In the genomic region with DNA sequence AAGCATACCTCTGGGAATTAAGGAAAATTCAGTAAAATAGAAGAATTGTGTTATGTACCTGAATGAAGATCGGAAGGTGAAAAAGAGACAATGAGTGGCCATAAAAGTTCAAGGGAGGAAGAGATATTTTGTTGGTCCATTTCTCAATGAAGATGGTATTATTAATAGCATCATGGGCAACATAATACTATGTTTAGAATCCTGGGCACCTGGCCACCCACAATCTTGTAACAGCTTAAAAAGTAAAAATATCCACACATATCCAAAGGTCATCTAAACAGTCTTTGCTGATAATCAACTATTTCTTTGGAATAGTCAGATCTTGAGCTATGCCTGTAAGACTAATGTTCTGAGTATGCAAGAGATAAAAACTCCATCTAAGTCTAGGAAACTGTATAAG, we compare ENCODE assay signal across 19 cellular contexts.
A peak's percentile ranks its signal among the peaks of the same experiment; 100 is the strongest.
DNase-seq lines count a peak whose midpoint lies in the region; ATAC-seq and TF ChIP-seq lines count a peak whose summit lies in the region.
"Had no signal": no experiment of that assay in that cellular context is flagged by ENCODE, and none has a peak within 500 bp of the region (broad histone marks: within the 10 kb centered on the region; RNA-seq: fewer than 3 reads in every experiment).

No MANE protein-coding gene starts in this region.

- no peak for TF ChIP-seq POLR2A in IMR-90 (IDR thresholded peaks at IDR 0.05; ENCODE audit: low read depth, low read length)

- H2BK120ac ChIP-seq in IMR-90 (ENCODE audit: low read depth, low read length) = no peak overlapping the region

- H3K79me1 ChIP-seq in IMR-90 (ENCODE audit: low read depth in 1 of 2, low read length in 2 of 2) = no peaks in the 10 kb centered on the region

- H2AFZ ChIP-seq in GM23338 = no peak overlapping the region
- H2AFZ ChIP-seq in IMR-90 (replicated peaks; ENCODE audit: low read length, poor library complexity) = no peak overlapping the region

- no peak overlapping the region for H3K4me3 ChIP-seq in heart right ventricle
- H3K4me3 ChIP-seq in GM23338 = no peak overlapping the region
- no peak overlapping the region for H3K4me3 ChIP-seq in IMR-90 (ENCODE audit: insufficient read depth, low read depth, low read length)
- no peak overlapping the region for H3K4me3 ChIP-seq in psoas muscle
- H3K4me3 ChIP-seq: BLaER1 had no signal

- H3K4me1 ChIP-seq in heart right ventricle = peaks cover 0 to 15% (median 0%) of the 10 kb centered on the region in 9 donors
- peaks cover 42% of the 10 kb centered on the region for H3K4me1 ChIP-seq in GM23338 (ENCODE audit: insufficient read depth)
- H3K4me1 ChIP-seq in IMR-90 (ENCODE audit: control insufficient read depth, insufficient read depth, low read length) = peaks cover 5% of the 10 kb centered on the region
- H3K4me1 ChIP-seq in psoas muscle = peaks cover 19% of the 10 kb centered on the region
- H3K4me1 ChIP-seq: BE2C, Caco-2 had no signal

- H3K27ac ChIP-seq in heart right ventricle = no peak overlapping the region
- H3K27ac ChIP-seq in GM23338 (ENCODE audit: low read depth) = no peak overlapping the region
- no peak overlapping the region for H3K27ac ChIP-seq in IMR-90 (ENCODE audit: insufficient read depth, low read length)
- H3K27ac ChIP-seq in psoas muscle = no peak overlapping the region
- H3K27ac ChIP-seq: BLaER1 had no signal

- no peaks in the 10 kb centered on the region for H3K9me3 Mint-ChIP-seq in GM23338

- H3K36me3 ChIP-seq in heart right ventricle (no peaks in the 10 kb centered on the region), GM23338 (ENCODE audit: insufficient read depth) (no peaks in the 10 kb centered on the region), IMR-90 (ENCODE audit: control insufficient read depth, insufficient read depth, low read length) (no peaks in the 10 kb centered on the region), psoas muscle (ENCODE audit: insufficient read depth in 1 of 2, low read depth in 1 of 2) (no peaks in the 10 kb centered on the region)
- H3K36me3 ChIP-seq: BE2C, BLaER1 had no signal

- CTCF ChIA-PET in IMR-90 (lab: Yijun Ruan, JAX) = interaction anchor here (1.0 kb wide), 1 partner anchor 11 kb away, joined by 3 read pairs; no protein-coding TSS in a partner anchor

- peak overlapping the region; percentile 47 for H3K27ac Mint-ChIP-seq in GM23338
- H3K27ac Mint-ChIP-seq: CD14-positive monocyte; CD4-positive, alpha-beta memory T cell; CD4-positive, CD25-positive, alpha-beta regulatory T cell had no signal

- no peak for TF ChIP-seq CTCF in heart right ventricle (IDR thresholded peaks at IDR 0.05)
- TF ChIP-seq CTCF in GM23338 (conservative IDR thresholded peaks at IDR 0.05; ENCODE audit: low read depth in 2 of 2) = no peak
- TF ChIP-seq CTCF in IMR-90 (conservative IDR thresholded peaks at IDR 0.05; ENCODE audit: low read depth, low read length) = no peak
- TF ChIP-seq CTCF in psoas muscle (IDR thresholded peaks at IDR 0.05) = no peak

- H3K56ac ChIP-seq in IMR-90 (ENCODE audit: extremely low read depth, insufficient read depth, low read length) = no peak overlapping the region

- no peak for TF ChIP-seq RAD21 in IMR-90 (IDR thresholded peaks at IDR 0.05; ENCODE audit: low read length)

- no peaks in the 10 kb centered on the region for H3K79me2 ChIP-seq in GM23338 (replicated peaks; ENCODE audit: insufficient read depth)

- H3K4me2 ChIP-seq in GM23338 (no peak overlapping the region), IMR-90 (ENCODE audit: low read depth, low read length) (no peak overlapping the region)
- H3K4me2 ChIP-seq: BLaER1 had no signal

- no peaks in the 10 kb centered on the region for H3K36me3 Mint-ChIP-seq in GM23338 (ENCODE audit: low read depth)
- H3K36me3 Mint-ChIP-seq: CD14-positive monocyte; CD4-positive, alpha-beta memory T cell; CD4-positive, CD25-positive, alpha-beta regulatory T cell had no signal

- H3K9me2 ChIP-seq in GM23338 (ENCODE audit: insufficient read depth) = no peaks in the 10 kb centered on the region; the same call in 1 of the 2 replicates

- H4K5ac ChIP-seq in IMR-90 (ENCODE audit: low read depth, low read length) = no peak overlapping the region

- dilution Hi-C loops in IMR-90 (cut with HindIII; ENCODE audit: low sequenced_read_pairs, unreplicated experiment) = no loop called here

- no peak overlapping the region for H3K9ac ChIP-seq in IMR-90 (ENCODE audit: low read depth, low read length)
- H3K9ac ChIP-seq: BLaER1 had no signal

- H4K91ac ChIP-seq in IMR-90 (ENCODE audit: insufficient read depth, low read depth, low read length) = no peak overlapping the region

- no peaks in the 10 kb centered on the region for H3K9me1 ChIP-seq in IMR-90 (ENCODE audit: insufficient read depth, low read length)

- no TSS peak for BruUV-seq in IMR-90 (replicated peaks; lab: Mats Ljungman, UMichigan)

- DNase-seq in heart right ventricle (peak in 1 of 2 donors; percentile 27), Right ventricle myocardium inferior (ENCODE audit: missing footprints) (no peak), GM23338 (ENCODE audit: low spot score) (no peak), IMR-90 (peak; percentile 12), psoas muscle (no peak)
- DNase-seq: 8988T; ACHN; BE2C; C1 segment of cervical spinal cord; Caco-2; Calu3; CD4-positive, alpha-beta memory T cell; CD4-positive, CD25-positive, alpha-beta regulatory T cell; DMS79 treated with DMSO at 0.1 percent for 48 hours; GF-D8 had no signal

- no peak overlapping the region for H2AK5ac ChIP-seq in IMR-90 (ENCODE audit: low read depth, low read length)

- H3K9me3 ChIP-seq in heart right ventricle (no peaks in the 10 kb centered on the region), IMR-90 (ENCODE audit: control insufficient read depth, insufficient read depth, low read length) (no peaks in the 10 kb centered on the region), psoas muscle (no peaks in the 10 kb centered on the region)
- H3K9me3 ChIP-seq: BE2C, BLaER1, Caco-2 had no signal

- no peaks in the 10 kb centered on the region for H3F3A ChIP-seq in GM23338 (replicated peaks; ENCODE audit: low read depth)

- H4K20me1 ChIP-seq in GM23338 (replicated peaks; ENCODE audit: insufficient read depth) (no peaks in the 10 kb centered on the region), IMR-90 (ENCODE audit: insufficient read depth, low read length) (no peaks in the 10 kb centered on the region)
- H4K20me1 ChIP-seq: BLaER1 had no signal

- H3K18ac ChIP-seq in IMR-90 (ENCODE audit: low read depth, low read length) = no peak overlapping the region

- H2BK5ac ChIP-seq in IMR-90 (ENCODE audit: low read depth, low read length, poor library complexity, severe bottlenecking) = no peak overlapping the region

- no peak overlapping the region for H2BK15ac ChIP-seq in IMR-90 (ENCODE audit: low read depth, low read length)

- H2BK20ac ChIP-seq in IMR-90 (ENCODE audit: low read depth, low read length) = no peak overlapping the region

- no peak overlapping the region for H3K23ac ChIP-seq in IMR-90 (ENCODE audit: low read depth, low read length)

- WGBS in heart right ventricle, 2 donors = 49 to 84% methylated on average over 1 of the region's 1 CpG
- 100% methylated on average over 1 of the region's 1 CpG; no CpG with 5 or more reads in 1 of the 2 experiments for WGBS in IMR-90 (ENCODE audit: extremely low coverage in 2 of 2, insufficient read length in 1 of 2), 2 experiments
- 44 to 67% (median 51%) methylated on average over 1 of the region's 1 CpG for WGBS in psoas muscle, 3 donors

- no peak overlapping the region for H4K8ac ChIP-seq in IMR-90 (ENCODE audit: low read depth in 2 of 2, low read length in 2 of 2)

- no peaks in the 10 kb centered on the region for H3K27me3 ChIP-seq in heart right ventricle
- H3K27me3 ChIP-seq in GM23338 (ENCODE audit: insufficient read depth) = no peaks in the 10 kb centered on the region
- no peaks in the 10 kb centered on the region for H3K27me3 ChIP-seq in IMR-90 (ENCODE audit: control insufficient read depth, insufficient read depth, low read length)
- H3K27me3 ChIP-seq in psoas muscle (ENCODE audit: insufficient read depth in 3 of 3, low read length in 2 of 3) = no peaks in the 10 kb centered on the region
- H3K27me3 ChIP-seq: BE2C, BLaER1 had no signal

- no peak overlapping the region for H3K4me3 Mint-ChIP-seq in GM23338
- H3K4me3 Mint-ChIP-seq: CD14-positive monocyte; CD4-positive, alpha-beta memory T cell; CD4-positive, CD25-positive, alpha-beta regulatory T cell had no signal

- H3K4ac ChIP-seq in IMR-90 (ENCODE audit: low read depth, low read length) = no peak overlapping the region

- in situ Hi-C loops in IMR-90 (cut with MboI; ENCODE audit: low sequenced_read_pairs) = no loop called here

- no peak overlapping the region for H3K14ac ChIP-seq in IMR-90 (replicated peaks; ENCODE audit: low read depth, low read length)

- no peaks in the 10 kb centered on the region for H3K27me3 Mint-ChIP-seq in GM23338 (ENCODE audit: insufficient read depth, low read depth, poor library complexity)
- H3K27me3 Mint-ChIP-seq: CD4-positive, alpha-beta memory T cell; CD4-positive, CD25-positive, alpha-beta regulatory T cell had no signal

- ATAC-seq in heart right ventricle (peak in 6 of 8 donors; percentile 41 to 86 (median 62)), Right ventricle myocardium inferior (no peak), GM23338 (no peak), IMR-90 (ENCODE audit: low read depth) (no peak), psoas muscle (peak in 3 of 4 donors; percentile 54 to 62 (median 58)), GM21360 (IDR thresholded peaks at IDR 0.05; ENCODE audit: unreplicated experiment) (no peak), HG03378 (IDR thresholded peaks at IDR 0.05; ENCODE audit: unreplicated experiment) (no peak)

- H2AK9ac ChIP-seq in IMR-90 (replicated peaks; ENCODE audit: low read depth, low read length, poor library complexity) = no peak overlapping the region

- POLR2A ChIA-PET in IMR-90 (lab: Charles Lee; ENCODE audit: unreplicated experiment) = no interaction called here

- intact Hi-C loops in heart right ventricle (cut with DNase I) = no loop called here
- intact Hi-C loops in Right ventricle myocardium inferior (cut with DNase I) = no loop called here
- intact Hi-C loops in IMR-90 (cut with micrococcal nuclease) = no loop called here
- intact Hi-C loops in psoas muscle (cut with DNase I) = no loop called here

- H3K4me1 Mint-ChIP-seq in GM23338 = peaks cover 46% of the 10 kb centered on the region
- H3K4me1 Mint-ChIP-seq: CD14-positive monocyte had no signal

TF ChIP-seq in GM23338, 12 proteins besides CTCF, POLR2A, EP300 and RAD21 (continues in another document):
- TF ChIP-seq NANOG (IDR thresholded peaks at IDR 0.05; ENCODE audit: borderline replicate concordance) = no peak

TF ChIP-seq in IMR-90, 13 proteins besides CTCF, POLR2A, EP300 and RAD21 (continues in another document):
- no peak for TF ChIP-seq MAZ (IDR thresholded peaks at IDR 0.05; ENCODE audit: borderline replicate concordance, low read depth, low read length)
- no peak for TF ChIP-seq FOS (IDR thresholded peaks at IDR 0.05; ENCODE audit: low read depth, low read length)
- TF ChIP-seq BHLHE40 (IDR thresholded peaks at IDR 0.05; ENCODE audit: low read depth, low read length) = no peak
- no peak for TF ChIP-seq RFX5 (IDR thresholded peaks at IDR 0.05; ENCODE audit: low read depth, low read length)
- TF ChIP-seq CEBPB (IDR thresholded peaks at IDR 0.05; ENCODE audit: low read depth, low read length) = no peak
- no peak for TF ChIP-seq MXI1 (IDR thresholded peaks at IDR 0.05; ENCODE audit: borderline replicate concordance, low read depth, low read length)
- TF ChIP-seq SMC3 (IDR thresholded peaks at IDR 0.05; ENCODE audit: low read depth, low read length) = no peak
- TF ChIP-seq MAFK (IDR thresholded peaks at IDR 0.05; ENCODE audit: low read depth, low read length) = no peak

Comparison
In these comparisons a context has a peak if more than half of its experiments do, and no peak if none do; other contexts are left out.
1. ATAC-seq: peak in heart right ventricle (6 of 8) and psoas muscle (3 of 4); none in Right ventricle myocardium inferior (single experiment), GM23338 (single experiment), IMR-90 (single experiment), GM21360 (single experiment) and HG03378 (single experiment).